13 cellular contexts compared by ENCODE assay signal in the genomic region with DNA sequence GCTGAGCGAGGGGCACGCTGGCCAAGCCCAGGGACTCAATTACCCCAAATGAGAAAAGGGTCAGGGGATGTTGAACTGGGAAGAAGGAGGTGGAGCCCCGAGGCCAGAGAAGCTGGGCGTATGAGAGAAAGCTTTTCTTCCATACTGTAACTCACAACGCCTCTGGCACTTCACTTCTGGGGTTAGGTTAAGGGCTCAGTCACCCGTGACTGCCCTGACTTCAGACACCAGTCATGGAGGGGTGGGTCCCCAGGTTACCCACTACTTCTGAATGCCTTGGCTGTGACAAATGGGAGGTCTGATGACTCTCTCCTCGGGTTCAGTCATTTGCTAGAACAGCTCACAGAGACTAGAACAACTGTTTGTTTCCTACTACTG. TPM values are rescaled to one million over a fixed set of nuclear protein-coding genes. Genes with fewer than 3 reads are reported as not detected.
DNase-seq lines count a peak whose midpoint lies in the region; ATAC-seq and TF ChIP-seq lines count a peak whose summit lies in the region.
"Had no signal": no experiment of that assay in that cellular context is flagged by ENCODE, and none has a peak within 500 bp of the region (broad histone marks: within the 10 kb centered on the region; RNA-seq: fewer than 3 reads in every experiment).

No MANE protein-coding gene starts in this region.

- no peak for TF ChIP-seq CTCF in adrenal gland (IDR thresholded peaks at IDR 0.05)

- CTCF ChIA-PET in CD4-positive, alpha-beta memory T cell (lab: Charles Lee; ENCODE audit: partially characterized antibody): interaction anchor here (0.6 to 4.3 kb wide), 4 partner anchors 10 to 24 kb away, joined by 3 to 32 read pairs (median 4); no protein-coding TSS in a partner anchor

- H3K27ac ChIP-seq in CD4-positive, alpha-beta memory T cell (ENCODE audit: low read depth, low read length): no peak overlapping the region
- H3K27ac ChIP-seq in adrenal gland: peak overlapping the region in 2 of 5 donors; percentile 44 to 82
- H3K27ac ChIP-seq: KMS-11 had no signal

- peaks cover 23 to 58% (median 39%) of the 10 kb centered on the region in 4 donors for H3K4me1 Mint-ChIP-seq in CD4-positive, alpha-beta memory T cell
- H3K4me1 Mint-ChIP-seq in activated T-helper 17 cell treated with anti-CD3 and anti-CD28 coated beads, Interleukin-2, amount 50 U/mL, for 72 hours: peaks cover 26% of the 10 kb centered on the region
- H3K4me1 Mint-ChIP-seq in naive B cell: peaks cover 53 to 64% (median 63%) of the 10 kb centered on the region in 3 donors

- H3K9me3 ChIP-seq in CD4-positive, alpha-beta memory T cell (ENCODE audit: control insufficient read depth in 1 of 2, low read length in 2 of 2): no peaks in the 10 kb centered on the region
- no peaks in the 10 kb centered on the region for H3K9me3 ChIP-seq in adrenal gland (replicated peaks in 1 of 3)

- TF ChIP-seq POLR2A in adrenal gland (IDR thresholded peaks at IDR 0.05): no peak

- intact Hi-C loops in CD4-positive, alpha-beta memory T cell (cut with micrococcal nuclease): no loop called here
- intact Hi-C loops in adrenal gland (cut with DNase I): no loop called here

- H3K4me3 Mint-ChIP-seq in CD4-positive, alpha-beta memory T cell: peak overlapping the region in 1 of 8 donors; percentile 43
- peak overlapping the region; percentile 76 for H3K4me3 Mint-ChIP-seq in activated T-helper 17 cell treated with anti-CD3 and anti-CD28 coated beads, Interleukin-2, amount 50 U/mL, for 72 hours
- H3K4me3 Mint-ChIP-seq in naive B cell: peak overlapping the region in 5 of 8 donors; percentile 46 to 78 (median 71)
- H3K4me3 Mint-ChIP-seq: nephron had no signal

- no peaks in the 10 kb centered on the region for H3K9me3 Mint-ChIP-seq in CD4-positive, alpha-beta memory T cell
- H3K9me3 Mint-ChIP-seq in activated T-helper 17 cell treated with anti-CD3 and anti-CD28 coated beads, Interleukin-2, amount 50 U/mL, for 72 hours: no peaks in the 10 kb centered on the region
- H3K9me3 Mint-ChIP-seq in naive B cell: no peaks in the 10 kb centered on the region
- H3K9me3 Mint-ChIP-seq: nephron had no signal

- DNase-seq in CD4-positive, alpha-beta memory T cell: no peak
- DNase-seq in naive B cell: peak; percentile 59
- no peak for DNase-seq in HPDE6-E6E7 (ENCODE audit: extremely low spot score)
- DNase-seq in activated gamma-delta T cell treated with Interleukin-2 at 50 U/mL for 16 hours: no peak
- no peak for DNase-seq in adrenal gland
- DNase-seq: erythroblast, NCI-H226, RPMI8226 had no signal

- ATAC-seq in GM18861 (IDR thresholded peaks at IDR 0.05; ENCODE audit: unreplicated experiment): peak; percentile 29
- ATAC-seq in activated T-helper 17 cell treated with anti-CD3 and anti-CD28 coated beads, Interleukin-2, amount 50 U/mL, for 72 hours (replicated peaks): peak; percentile 66
- peak; percentile 58 to 65 for ATAC-seq in naive B cell (ENCODE audit: low read depth in 2 of 2)
- ATAC-seq in HG03469 (IDR thresholded peaks at IDR 0.05; ENCODE audit: unreplicated experiment): no peak

- H3K36me3 Mint-ChIP-seq in CD4-positive, alpha-beta memory T cell: no peaks in the 10 kb centered on the region
- H3K36me3 Mint-ChIP-seq in activated T-helper 17 cell treated with anti-CD3 and anti-CD28 coated beads, Interleukin-2, amount 50 U/mL, for 72 hours (ENCODE audit: low read depth): no peaks in the 10 kb centered on the region
- H3K36me3 Mint-ChIP-seq in naive B cell: no peaks in the 10 kb centered on the region

- no peaks in the 10 kb centered on the region for H3K27me3 Mint-ChIP-seq in CD4-positive, alpha-beta memory T cell
- H3K27me3 Mint-ChIP-seq in activated T-helper 17 cell treated with anti-CD3 and anti-CD28 coated beads, Interleukin-2, amount 50 U/mL, for 72 hours: no peaks in the 10 kb centered on the region
- H3K27me3 Mint-ChIP-seq in naive B cell: no peaks in the 10 kb centered on the region

- H3K27me3 ChIP-seq in CD4-positive, alpha-beta memory T cell (ENCODE audit: insufficient read depth, low read length): no peaks in the 10 kb centered on the region
- H3K27me3 ChIP-seq in adrenal gland: peaks cover 7% of the 10 kb centered on the region

- H3K27ac Mint-ChIP-seq in CD4-positive, alpha-beta memory T cell: peak overlapping the region in 4 of 7 donors; percentile 64 to 92 (median 83)
- peak overlapping the region; percentile 95 for H3K27ac Mint-ChIP-seq in activated T-helper 17 cell treated with anti-CD3 and anti-CD28 coated beads, Interleukin-2, amount 50 U/mL, for 72 hours
- H3K27ac Mint-ChIP-seq in naive B cell: peak overlapping the region; percentile 71 to 99 (median 96)
- H3K27ac Mint-ChIP-seq: nephron had no signal

- H3K4me3 ChIP-seq in CD4-positive, alpha-beta memory T cell (ENCODE audit: low read length in 2 of 2): no peak overlapping the region
- no peak overlapping the region for H3K4me3 ChIP-seq in adrenal gland

- H3K36me3 ChIP-seq in CD4-positive, alpha-beta memory T cell (ENCODE audit: insufficient read depth, low read length): no peaks in the 10 kb centered on the region
- H3K36me3 ChIP-seq in adrenal gland (replicated peaks in 1 of 2): no peaks in the 10 kb centered on the region

- peaks cover 54% of the 10 kb centered on the region for H3K4me1 ChIP-seq in CD4-positive, alpha-beta memory T cell (ENCODE audit: insufficient read depth, low read length)
- no peaks in the 10 kb centered on the region for H3K4me1 ChIP-seq in adrenal gland (replicated peaks in 1 of 2)

- POLR2A ChIA-PET in CD4-positive, alpha-beta memory T cell (lab: Charles Lee; ENCODE audit: partially characterized antibody): interaction anchor here (1.1 to 8.6 kb wide), 2 partner anchors 10 to 16 kb away, joined by 5 to 39 read pairs; no protein-coding TSS in a partner anchor

- 42 to 67% (median 50%) methylated on average over 7 of the region's 7 CpGs for WGBS in adrenal gland, 4 donors

RNA-seq across cellular contexts. Expression of a gene that starts 5.5 kb away (rescaled TPM):
- 10 to 100 TPM; 47.3 to 49.2 TPM for total RNA-seq in CD4-positive, alpha-beta memory T cell
- polyA plus RNA-seq in CD4-positive, alpha-beta memory T cell: 10 to 100 TPM in 1 of 2 donors, 1 to 10 TPM in 1; 4.9 to 40.0 TPM
- total RNA-seq in activated T-helper 17 cell treated with anti-CD3 and anti-CD28 coated beads, Interleukin-2, amount 50 U/mL, for 72 hours: 10 to 100 TPM; 46.5 to 49.5 TPM
- polyA plus RNA-seq in naive B cell (ENCODE audit: low read depth in 6 of 6): 10 to 100 TPM in 4 of 6 donors, 1 to 10 TPM in 2; 8.2 to 33.0 (median 10.8) TPM
- total RNA-seq in adrenal gland: 10 to 100 TPM in 1 of 8 donors, 1 to 10 TPM in 6, under 1 TPM in 1; 0.48 to 11.7 (median 2.0) TPM
- 1 to 10 TPM in 1 of 3 donors, under 1 TPM in 2; 0.57 to 1.8 (median 0.91) TPM for polyA plus RNA-seq in adrenal gland

RNA-seq across cellular contexts. Expression of a gene that starts 49.9 kb away (rescaled TPM):
- 10 to 100 TPM; 17.1 to 19.0 TPM for total RNA-seq in CD4-positive, alpha-beta memory T cell
- polyA plus RNA-seq in CD4-positive, alpha-beta memory T cell: 10 to 100 TPM; 18.7 to 20.9 TPM
- 10 to 100 TPM; 49.2 to 58.6 TPM for total RNA-seq in activated T-helper 17 cell treated with anti-CD3 and anti-CD28 coated beads, Interleukin-2, amount 50 U/mL, for 72 hours
- polyA plus RNA-seq in naive B cell (ENCODE audit: low read depth in 6 of 6) (10 to 100 TPM in 1 of 6 donors, 1 to 10 TPM in 5; 4.6 to 11.9 (median 6.7) TPM), adrenal gland (1 to 10 TPM; 1.9 to 6.8 (median 4.9) TPM)
- total RNA-seq in adrenal gland: 1 to 10 TPM in 7 of 8 donors, under 1 TPM in 1; 0.66 to 6.1 (median 3.9) TPM
